In genomic region chr3:9420850-9421549, GRCh38 we compare ENCODE assay signal across 8 cellular contexts. TPM values are rescaled to one million over a fixed set of nuclear protein-coding genes. Genes with fewer than 3 reads are reported as not detected.
DNase-seq lines count a peak whose midpoint lies in the region; ATAC-seq and TF ChIP-seq lines count a peak whose summit lies in the region.

No MANE protein-coding gene starts in this region.

- H3K27ac ChIP-seq in colonic mucosa: peak overlapping the region; percentile 8

- intact Hi-C loops in colonic mucosa (cut with DNase I): no loop called here

- H3K9me3 ChIP-seq in colonic mucosa: no peaks in the 10 kb centered on the region

- no peak overlapping the region for H3K9ac ChIP-seq in colonic mucosa (ENCODE audit: low read depth in 2 of 2, low read length in 2 of 2)

- peak overlapping the region; percentile 97 for H3K27ac Mint-ChIP-seq in osteocyte (ENCODE audit: unreplicated experiment)

- H3K4me1 ChIP-seq in colonic mucosa: peaks cover 17% of the 10 kb centered on the region

- H3K36me3 Mint-ChIP-seq in osteocyte (ENCODE audit: unreplicated experiment): peaks cover 10% of the 10 kb centered on the region

- no peak for ATAC-seq in HG03196 (IDR thresholded peaks at IDR 0.05; ENCODE audit: unreplicated experiment)

- H3K4me3 ChIP-seq in colonic mucosa: no peak overlapping the region

- peaks cover 61% of the 10 kb centered on the region for H3K4me1 Mint-ChIP-seq in osteocyte (ENCODE audit: unreplicated experiment)

- no peaks in the 10 kb centered on the region for H3K27me3 ChIP-seq in colonic mucosa

- H3K27me3 Mint-ChIP-seq in osteocyte (ENCODE audit: unreplicated experiment): no peaks in the 10 kb centered on the region

- H3K9me3 Mint-ChIP-seq in osteocyte (ENCODE audit: unreplicated experiment): no peaks in the 10 kb centered on the region

- H3K4me3 Mint-ChIP-seq in osteocyte (ENCODE audit: unreplicated experiment): no peak overlapping the region

- no peaks in the 10 kb centered on the region for H3K36me3 ChIP-seq in colonic mucosa

- no peak for TF ChIP-seq CTCF in colonic mucosa (IDR thresholded peaks at IDR 0.05)
- no peak for TF ChIP-seq CTCF in osteocyte (IDR thresholded peaks at IDR 0.05)

- DNase-seq in EL (peak; percentile 45), OCI-M1 (lab: John Stamatoyannopoulos, UW) (peak; percentile 52), colonic mucosa (no peak), osteocyte (ENCODE audit: extremely low spot score, unreplicated experiment) (no peak), NCI-H510A treated with DMSO at 0.1 percent for 48 hours (lab: John Stamatoyannopoulos, UW) (no peak), hippocampal formation (lab: John Stamatoyannopoulos, UW) (no peak), DMS 273 treated with DMSO at 0.1 percent for 48 hours (lab: John Stamatoyannopoulos, UW) (no peak)

RNA-seq across cellular contexts. Expression of gene SETD5, which starts 23.6 kb away (rescaled TPM):
- total RNA-seq in colonic mucosa (10 to 100 TPM; 89.1 to 91.3 TPM), osteocyte (154 and 161 TPM in 2 replicates)

RNA-seq across cellular contexts. Expression of gene THUMPD3, which starts 58.1 kb away (rescaled TPM):
- total RNA-seq in colonic mucosa: 10 to 100 TPM; 40.1 to 46.0 TPM
- total RNA-seq in osteocyte: 43.2 and 45.4 TPM in 2 replicates

Comparison
In these comparisons a context has a peak if more than half of its experiments do, and no peak if none do; other contexts are left out.
1. DNase-seq: peak in EL (single experiment) and OCI-M1 (single experiment); none in colonic mucosa (single experiment), osteocyte (single experiment), NCI-H510A treated with DMSO at 0.1 percent for 48 hours (single experiment), hippocampal formation (0 of 2) and DMS 273 treated with DMSO at 0.1 percent for 48 hours (single experiment).